Comparison of ENCODE assay signal across 9 cellular contexts in the genomic region with DNA sequence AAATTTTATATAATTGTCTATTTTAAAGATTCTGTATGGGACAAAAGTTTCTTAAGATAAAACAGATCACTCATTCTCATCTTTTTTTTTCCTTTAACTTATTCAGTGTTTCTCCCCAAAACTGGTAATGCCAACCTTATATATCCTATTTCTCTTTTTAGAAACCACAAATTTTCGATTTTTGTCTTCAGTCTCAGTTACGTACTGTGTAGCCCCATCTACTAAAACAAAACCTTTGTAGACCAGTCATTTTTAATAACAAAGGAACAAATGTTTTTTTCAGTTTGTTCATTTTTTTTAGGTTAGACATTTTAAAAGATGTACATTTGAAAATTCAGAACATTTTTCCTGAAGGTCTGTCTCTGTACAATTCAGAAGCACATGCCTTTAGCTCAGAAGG. TPM values are rescaled to one million over a fixed set of nuclear protein-coding genes. Genes with fewer than 3 reads are reported as not detected.
A peak's percentile ranks its signal among the peaks of the same experiment; 100 is the strongest.
DNase-seq lines count a peak whose midpoint lies in the region; ATAC-seq and TF ChIP-seq lines count a peak whose summit lies in the region.
"Had no signal": no experiment of that assay in that cellular context is flagged by ENCODE, and none has a peak within 500 bp of the region (broad histone marks: within the 10 kb centered on the region; RNA-seq: fewer than 3 reads in every experiment).

No MANE protein-coding gene starts in this region.

- no peak for DNase-seq in epithelial cell of prostate (ENCODE audit: low read depth, low spot score)
- no peak for DNase-seq in SW 1271 (lab: John Stamatoyannopoulos, UW)
- DNase-seq in type B pancreatic cell (ENCODE audit: extremely low spot score, unreplicated experiment) = no peak
- no peak for DNase-seq in body of pancreas
- no peak for DNase-seq in cerebellum (ENCODE audit: low spot score)
- DNase-seq: NCI-H1092 had no signal

- no peaks in the 10 kb centered on the region for H3K27me3 ChIP-seq in body of pancreas

- no peaks in the 10 kb centered on the region for H3K27me3 Mint-ChIP-seq in type B pancreatic cell

- no peaks in the 10 kb centered on the region for H3K9me3 ChIP-seq in body of pancreas

- no peak overlapping the region for H3K4me3 ChIP-seq in body of pancreas

- peaks cover 11% of the 10 kb centered on the region for H3K36me3 Mint-ChIP-seq in type B pancreatic cell

- no peaks in the 10 kb centered on the region for H3K9me3 Mint-ChIP-seq in type B pancreatic cell

- peaks cover 0 to 4% of the 10 kb centered on the region in 2 donors for H3K36me3 ChIP-seq in body of pancreas (replicated peaks in 1 of 2; ENCODE audit: insufficient read depth in 1 of 2, low read depth in 2 of 2)

- no peak for TF ChIP-seq POLR2A in body of pancreas (IDR thresholded peaks at IDR 0.05)

- no peak for TF ChIP-seq CTCF in type B pancreatic cell (conservative IDR thresholded peaks at IDR 0.05)
- TF ChIP-seq CTCF in body of pancreas (IDR thresholded peaks at IDR 0.05) = no peak

- no peaks in the 10 kb centered on the region for H3K4me1 ChIP-seq in body of pancreas

- H3K27ac Mint-ChIP-seq in type B pancreatic cell = no peak overlapping the region

- WGBS in body of pancreas, 2 donors = 79 to 89% methylated on average over 2 of the region's 2 CpGs

- H3K4me3 Mint-ChIP-seq in type B pancreatic cell = no peak overlapping the region

- intact Hi-C loops in body of pancreas (cut with DNase I) = no loop called here

- ATAC-seq in GM18867 (IDR thresholded peaks at IDR 0.05; ENCODE audit: unreplicated experiment) = peak; percentile 54
- peak; percentile 74 for ATAC-seq in GM21528 (IDR thresholded peaks at IDR 0.05; ENCODE audit: low FRiP score, unreplicated experiment)
- ATAC-seq in HG03378 (IDR thresholded peaks at IDR 0.05; ENCODE audit: unreplicated experiment) = peak; percentile 52
- no peak for ATAC-seq in body of pancreas

- H3K27ac ChIP-seq in epithelial cell of prostate = peak overlapping the region; percentile 62
- no peak overlapping the region for H3K27ac ChIP-seq in body of pancreas

- no peaks in the 10 kb centered on the region for H3K4me1 Mint-ChIP-seq in type B pancreatic cell (ENCODE audit: unreplicated experiment)

RNA-seq across cellular contexts. Expression of gene PNMA1, which starts 18.2 kb away (rescaled TPM):
- total RNA-seq in type B pancreatic cell (ENCODE audit: low replicate concordance) = 35.5 and 64.8 TPM in 2 replicates
- 1 to 10 TPM; 5.7 to 6.9 TPM for total RNA-seq in body of pancreas
- total RNA-seq in cerebellum = 69.8 TPM

RNA-seq across cellular contexts. Expression of gene DNAL1, which starts 51.2 kb away (rescaled TPM):
- 7.1 and 20.3 TPM in 2 replicates for total RNA-seq in type B pancreatic cell (ENCODE audit: low replicate concordance)
- 1 to 10 TPM; 2.6 to 7.3 TPM for total RNA-seq in body of pancreas
- total RNA-seq in cerebellum = 15.3 TPM
